Comparison of ENCODE assay signal across 1 cellular context in genomic region chr17:55454906-55455474, GRCh38.
A peak's percentile ranks its signal among the peaks of the same experiment; 100 is the strongest.
TF ChIP-seq lines count a peak whose summit lies in the region.

No MANE protein-coding gene starts in this region.

TF ChIP-seq in HEK293, 187 proteins besides CTCF, POLR2A, EP300 and RAD21 (continued from another document and continues in another):
- TF ChIP-seq ZNF558 (tag by site-specific recombination; IDR thresholded peaks at IDR 0.05) (no peak), ZSCAN30 (tag by site-specific recombination; IDR thresholded peaks at IDR 0.05) (peak; percentile 73), ZNF621 (tag by site-specific recombination; IDR thresholded peaks at IDR 0.05) (no peak), ZNF777 (tag by site-specific recombination; IDR thresholded peaks at IDR 0.05; ENCODE audit: borderline replicate concordance) (no peak), ZNF239 (tag by site-specific recombination; IDR thresholded peaks at IDR 0.05) (no peak), REST (tag by site-specific recombination; IDR thresholded peaks at IDR 0.05) (no peak), ZNF426 (tag by site-specific recombination; IDR thresholded peaks at IDR 0.05) (no peak), ZNF214 (tag by site-specific recombination; IDR thresholded peaks at IDR 0.05; ENCODE audit: borderline replicate concordance) (no peak), ZIC2 (tag by site-specific recombination; IDR thresholded peaks at IDR 0.05) (peak; percentile 21; the same call in 1 of the 2 replicates), SP7 (tag by site-specific recombination; IDR thresholded peaks at IDR 0.05) (peak; percentile 30; the same call in 1 of the 2 replicates), SCRT2 (tag by site-specific recombination; IDR thresholded peaks at IDR 0.05) (no peak), ZNF302 (tag by site-specific recombination; IDR thresholded peaks at IDR 0.05; ENCODE audit: low read depth) (no peak), ZNF624 (tag by site-specific recombination; IDR thresholded peaks at IDR 0.05) (no peak), GLIS1 (tag by site-specific recombination; IDR thresholded peaks at IDR 0.05) (peak; percentile 85), MZF1 (tag by site-specific recombination; IDR thresholded peaks at IDR 0.05; ENCODE audit: borderline replicate concordance) (no peak), ZBTB11 (tag by site-specific recombination; conservative IDR thresholded peaks at IDR 0.05; ENCODE audit: low read depth) (no peak), ZNF76 (tag by site-specific recombination; IDR thresholded peaks at IDR 0.05; ENCODE audit: borderline replicate concordance, low read depth) (no peak), ZNF341 (tag by site-specific recombination; IDR thresholded peaks at IDR 0.05; ENCODE audit: low read depth) (no peak), ZNF473 (tag by site-specific recombination; IDR thresholded peaks at IDR 0.05) (no peak), MYNN (tag by site-specific recombination; IDR thresholded peaks at IDR 0.05; ENCODE audit: borderline replicate concordance) (no peak), BCL11A (tag by site-specific recombination; IDR thresholded peaks at IDR 0.05; ENCODE audit: low read depth) (no peak), HOXC10 (CRISPR knock-in tag; IDR thresholded peaks at IDR 0.05) (no peak), GLI4 (tag by site-specific recombination; IDR thresholded peaks at IDR 0.05) (no peak), PRDM1 (tag by site-specific recombination; IDR thresholded peaks at IDR 0.05) (no peak), ZNF335 (tag by site-specific recombination; conservative IDR thresholded peaks at IDR 0.05) (no peak), ZNF670 (tag by site-specific recombination; IDR thresholded peaks at IDR 0.05; ENCODE audit: low read depth) (no peak), ZNF174 (tag by site-specific recombination; IDR thresholded peaks at IDR 0.05) (no peak), PRDM10 (tag by site-specific recombination; IDR thresholded peaks at IDR 0.05) (no peak), HOXA7 (CRISPR knock-in tag; IDR thresholded peaks at IDR 0.05; ENCODE audit: borderline replicate concordance) (no peak), GLIS2 (tag by site-specific recombination; IDR thresholded peaks at IDR 0.05) (no peak), ZBTB20 (tag by site-specific recombination; IDR thresholded peaks at IDR 0.05) (no peak)
- TF ChIP-seq, protein P1, sequence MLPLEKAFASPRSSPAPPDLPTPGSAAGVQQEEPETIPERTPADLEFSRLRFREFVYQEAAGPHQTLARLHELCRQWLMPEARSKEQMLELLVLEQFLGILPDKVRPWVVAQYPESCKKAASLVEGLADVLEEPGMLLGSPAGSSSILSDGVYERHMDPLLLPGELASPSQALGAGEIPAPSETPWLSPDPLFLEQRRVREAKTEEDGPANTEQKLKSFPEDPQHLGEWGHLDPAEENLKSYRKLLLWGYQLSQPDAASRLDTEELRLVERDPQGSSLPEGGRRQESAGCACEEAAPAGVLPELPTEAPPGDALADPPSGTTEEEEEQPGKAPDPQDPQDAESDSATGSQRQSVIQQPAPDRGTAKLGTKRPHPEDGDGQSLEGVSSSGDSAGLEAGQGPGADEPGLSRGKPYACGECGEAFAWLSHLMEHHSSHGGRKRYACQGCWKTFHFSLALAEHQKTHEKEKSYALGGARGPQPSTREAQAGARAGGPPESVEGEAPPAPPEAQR (tag by site-specific recombination; IDR thresholded peaks at IDR 0.05), result no peak
- TF ChIP-seq, protein P2, sequence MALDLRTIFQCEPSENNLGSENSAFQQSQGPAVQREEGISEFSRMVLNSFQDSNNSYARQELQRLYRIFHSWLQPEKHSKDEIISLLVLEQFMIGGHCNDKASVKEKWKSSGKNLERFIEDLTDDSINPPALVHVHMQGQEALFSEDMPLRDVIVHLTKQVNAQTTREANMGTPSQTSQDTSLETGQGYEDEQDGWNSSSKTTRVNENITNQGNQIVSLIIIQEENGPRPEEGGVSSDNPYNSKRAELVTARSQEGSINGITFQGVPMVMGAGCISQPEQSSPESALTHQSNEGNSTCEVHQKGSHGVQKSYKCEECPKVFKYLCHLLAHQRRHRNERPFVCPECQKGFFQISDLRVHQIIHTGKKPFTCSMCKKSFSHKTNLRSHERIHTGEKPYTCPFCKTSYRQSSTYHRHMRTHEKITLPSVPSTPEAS (tag by site-specific recombination; IDR thresholded peaks at IDR 0.05), result no peak
- TF ChIP-seq, protein P3, sequence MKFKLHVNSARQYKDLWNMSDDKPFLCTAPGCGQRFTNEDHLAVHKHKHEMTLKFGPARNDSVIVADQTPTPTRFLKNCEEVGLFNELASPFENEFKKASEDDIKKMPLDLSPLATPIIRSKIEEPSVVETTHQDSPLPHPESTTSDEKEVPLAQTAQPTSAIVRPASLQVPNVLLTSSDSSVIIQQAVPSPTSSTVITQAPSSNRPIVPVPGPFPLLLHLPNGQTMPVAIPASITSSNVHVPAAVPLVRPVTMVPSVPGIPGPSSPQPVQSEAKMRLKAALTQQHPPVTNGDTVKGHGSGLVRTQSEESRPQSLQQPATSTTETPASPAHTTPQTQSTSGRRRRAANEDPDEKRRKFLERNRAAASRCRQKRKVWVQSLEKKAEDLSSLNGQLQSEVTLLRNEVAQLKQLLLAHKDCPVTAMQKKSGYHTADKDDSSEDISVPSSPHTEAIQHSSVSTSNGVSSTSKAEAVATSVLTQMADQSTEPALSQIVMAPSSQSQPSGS (tag by site-specific recombination; IDR thresholded peaks at IDR 0.05; ENCODE audit: low read depth), result no peak
- TF ChIP-seq, protein P4, sequence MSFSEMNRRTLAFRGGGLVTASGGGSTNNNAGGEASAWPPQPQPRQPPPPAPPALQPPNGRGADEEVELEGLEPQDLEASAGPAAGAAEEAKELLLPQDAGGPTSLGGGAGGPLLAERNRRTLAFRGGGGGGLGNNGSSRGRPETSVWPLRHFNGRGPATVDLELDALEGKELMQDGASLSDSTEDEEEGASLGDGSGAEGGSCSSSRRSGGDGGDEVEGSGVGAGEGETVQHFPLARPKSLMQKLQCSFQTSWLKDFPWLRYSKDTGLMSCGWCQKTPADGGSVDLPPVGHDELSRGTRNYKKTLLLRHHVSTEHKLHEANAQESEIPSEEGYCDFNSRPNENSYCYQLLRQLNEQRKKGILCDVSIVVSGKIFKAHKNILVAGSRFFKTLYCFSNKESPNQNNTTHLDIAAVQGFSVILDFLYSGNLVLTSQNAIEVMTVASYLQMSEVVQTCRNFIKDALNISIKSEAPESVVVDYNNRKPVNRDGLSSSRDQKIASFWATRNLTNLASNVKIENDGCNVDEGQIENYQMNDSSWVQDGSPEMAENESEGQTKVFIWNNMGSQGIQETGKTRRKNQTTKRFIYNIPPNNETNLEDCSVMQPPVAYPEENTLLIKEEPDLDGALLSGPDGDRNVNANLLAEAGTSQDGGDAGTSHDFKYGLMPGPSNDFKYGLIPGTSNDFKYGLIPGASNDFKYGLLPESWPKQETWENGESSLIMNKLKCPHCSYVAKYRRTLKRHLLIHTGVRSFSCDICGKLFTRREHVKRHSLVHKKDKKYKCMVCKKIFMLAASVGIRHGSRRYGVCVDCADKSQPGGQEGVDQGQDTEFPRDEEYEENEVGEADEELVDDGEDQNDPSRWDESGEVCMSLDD (tag by site-specific recombination; IDR thresholded peaks at IDR 0.05), result no peak
- TF ChIP-seq, protein P5, sequence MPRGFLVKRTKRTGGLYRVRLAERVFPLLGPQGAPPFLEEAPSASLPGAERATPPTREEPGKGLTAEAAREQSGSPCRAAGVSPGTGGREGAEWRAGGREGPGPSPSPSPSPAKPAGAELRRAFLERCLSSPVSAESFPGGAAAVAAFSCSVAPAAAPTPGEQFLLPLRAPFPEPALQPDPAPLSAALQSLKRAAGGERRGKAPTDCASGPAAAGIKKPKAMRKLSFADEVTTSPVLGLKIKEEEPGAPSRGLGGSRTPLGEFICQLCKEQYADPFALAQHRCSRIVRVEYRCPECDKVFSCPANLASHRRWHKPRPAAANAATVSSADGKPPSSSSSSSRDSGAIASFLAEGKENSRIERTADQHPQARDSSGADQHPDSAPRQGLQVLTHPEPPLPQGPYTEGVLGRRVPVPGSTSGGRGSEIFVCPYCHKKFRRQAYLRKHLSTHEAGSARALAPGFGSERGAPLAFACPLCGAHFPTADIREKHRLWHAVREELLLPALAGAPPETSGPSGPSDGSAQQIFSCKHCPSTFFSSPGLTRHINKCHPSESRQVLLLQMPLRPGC (tag by site-specific recombination; IDR thresholded peaks at IDR 0.05), result 0 out of 2 replicates have a peak, but pooled peaks have one; percentile 37
- TF ChIP-seq, protein P6, sequence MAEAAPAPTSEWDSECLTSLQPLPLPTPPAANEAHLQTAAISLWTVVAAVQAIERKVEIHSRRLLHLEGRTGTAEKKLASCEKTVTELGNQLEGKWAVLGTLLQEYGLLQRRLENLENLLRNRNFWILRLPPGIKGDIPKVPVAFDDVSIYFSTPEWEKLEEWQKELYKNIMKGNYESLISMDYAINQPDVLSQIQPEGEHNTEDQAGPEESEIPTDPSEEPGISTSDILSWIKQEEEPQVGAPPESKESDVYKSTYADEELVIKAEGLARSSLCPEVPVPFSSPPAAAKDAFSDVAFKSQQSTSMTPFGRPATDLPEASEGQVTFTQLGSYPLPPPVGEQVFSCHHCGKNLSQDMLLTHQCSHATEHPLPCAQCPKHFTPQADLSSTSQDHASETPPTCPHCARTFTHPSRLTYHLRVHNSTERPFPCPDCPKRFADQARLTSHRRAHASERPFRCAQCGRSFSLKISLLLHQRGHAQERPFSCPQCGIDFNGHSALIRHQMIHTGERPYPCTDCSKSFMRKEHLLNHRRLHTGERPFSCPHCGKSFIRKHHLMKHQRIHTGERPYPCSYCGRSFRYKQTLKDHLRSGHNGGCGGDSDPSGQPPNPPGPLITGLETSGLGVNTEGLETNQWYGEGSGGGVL (tag by site-specific recombination; IDR thresholded peaks at IDR 0.05), result no peak
